9 cellular contexts compared by ENCODE assay signal in the genomic region with DNA sequence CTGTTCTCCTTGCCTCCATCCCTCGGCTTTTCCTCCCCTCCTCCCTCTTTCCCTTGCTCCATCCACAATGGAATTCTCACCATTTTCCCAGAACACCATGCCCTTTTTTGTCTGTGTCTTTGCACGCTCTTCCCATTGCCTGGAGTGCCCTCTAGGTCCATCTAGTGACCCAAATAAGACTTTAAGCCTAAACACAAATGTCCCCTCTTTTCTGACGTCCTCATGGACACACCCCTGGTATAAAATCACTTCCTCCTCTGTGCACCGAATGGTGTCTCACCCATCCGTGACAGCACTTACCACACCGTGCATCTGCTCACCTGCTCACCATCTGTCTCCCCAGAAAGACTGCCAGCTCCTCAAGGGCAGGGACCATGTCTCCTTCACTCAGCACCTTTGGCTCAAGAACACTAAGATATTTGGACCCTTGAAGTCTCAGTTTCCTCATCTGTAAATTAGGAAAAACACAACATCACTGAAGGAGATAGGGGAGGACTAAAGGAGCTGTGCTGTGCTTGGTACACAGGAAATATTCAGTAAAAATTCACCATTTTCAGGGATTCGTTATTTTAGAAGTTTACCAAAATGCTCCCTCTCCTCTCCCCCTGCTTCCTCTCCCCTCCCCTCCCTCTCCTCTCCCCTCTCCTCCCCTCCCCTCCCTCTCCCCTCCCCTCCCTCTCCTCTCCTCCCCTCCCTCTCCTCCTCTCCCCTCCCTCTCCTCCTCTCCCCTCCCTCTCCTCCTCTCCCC. TPM values are rescaled to one million over a fixed set of nuclear protein-coding genes. Genes with fewer than 3 reads are reported as not detected.
A peak's percentile ranks its signal among the peaks of the same experiment; 100 is the strongest.
DNase-seq lines count a peak whose midpoint lies in the region; ATAC-seq, FAIRE-seq and TF ChIP-seq lines count a peak whose summit lies in the region.
"Had no signal": no experiment of that assay in that cellular context is flagged by ENCODE, and none has a peak within 500 bp of the region (broad histone marks: within the 10 kb centered on the region; RNA-seq: fewer than 3 reads in every experiment).

No MANE protein-coding gene starts in this region.

- no peaks in the 10 kb centered on the region for H3F3A ChIP-seq in smooth muscle cell (ENCODE audit: low read depth)

- DNase-seq in AG10803 (ENCODE audit: low read depth) = peak; percentile 89
- peak; percentile 47 for DNase-seq in OCI-M1 (lab: John Stamatoyannopoulos, UW)
- peak; percentile 45 for DNase-seq in foreskin melanocyte
- DNase-seq in H54 (ENCODE audit: insufficient read length, low spot score) = no peak
- DNase-seq in activated CD8-positive, alpha-beta memory T cell treated with anti-CD3 and anti-CD28 coated beads for 24 hours = no peak
- no peak for DNase-seq in smooth muscle cell (lab: John Stamatoyannopoulos, UW; ENCODE audit: unreplicated experiment)
- DNase-seq in GF-D8 (lab: John Stamatoyannopoulos, UW) = no peak

- H3K9ac ChIP-seq in smooth muscle cell (ENCODE audit: low read depth) = no peak overlapping the region

- no peaks in the 10 kb centered on the region for H3K9me3 ChIP-seq in smooth muscle cell (replicated peaks; ENCODE audit: low read depth)

- ATAC-seq in GM21576 (IDR thresholded peaks at IDR 0.05; ENCODE audit: unreplicated experiment) = peak; percentile 58

- no peaks in the 10 kb centered on the region for H4K20me1 ChIP-seq in smooth muscle cell (ENCODE audit: low read depth)

- H2AFZ ChIP-seq in smooth muscle cell (ENCODE audit: low read depth) = no peak overlapping the region

- no peaks in the 10 kb centered on the region for H3K36me3 ChIP-seq in smooth muscle cell (ENCODE audit: low read depth)

- H3K79me2 ChIP-seq in smooth muscle cell (ENCODE audit: low read depth) = no peaks in the 10 kb centered on the region

- TF ChIP-seq POLR2A in H54 (IDR thresholded peaks at IDR 0.05; ENCODE audit: low read depth, low read length) = no peak

- 48% methylated on average over 7 of the region's 7 CpGs for WGBS in smooth muscle cell (ENCODE audit: low lambda C conversion rate)

- H3K4me3 ChIP-seq in AG10803 (ENCODE audit: low read length) (no peak overlapping the region), smooth muscle cell (no peak overlapping the region)

- no peak overlapping the region for H3K27ac ChIP-seq in smooth muscle cell (ENCODE audit: low read depth)

- no peaks in the 10 kb centered on the region for H3K27me3 ChIP-seq in smooth muscle cell (ENCODE audit: low read depth)

- H3K4me1 ChIP-seq in smooth muscle cell (ENCODE audit: low read depth) = no peaks in the 10 kb centered on the region

- no peak overlapping the region for H3K4me2 ChIP-seq in smooth muscle cell

- FAIRE-seq in H54 (lab: Jason Lieb, UNC) = no peak

- TF ChIP-seq CTCF in AG10803 (conservative IDR thresholded peaks at IDR 0.05; ENCODE audit: low read length) = peak; percentile 64
- TF ChIP-seq CTCF in smooth muscle cell (IDR thresholded peaks at IDR 0.05; ENCODE audit: borderline replicate concordance, insufficient read depth, poor library complexity, severe bottlenecking) = no peak

RNA-seq across cellular contexts. Expression of gene CPT2, which starts 23.7 kb away (rescaled TPM):
- total RNA-seq in smooth muscle cell = 13.1 and 15.7 TPM in 2 replicates
- polyA plus RNA-seq in smooth muscle cell = 13.3 and 18.1 TPM in 2 replicates

RNA-seq across cellular contexts. Expression of gene SLC1A7, which starts 30.5 kb away (rescaled TPM):
- total RNA-seq in smooth muscle cell = not detected in 2 replicates
- 0.05 and 0.53 TPM in 2 replicates for polyA plus RNA-seq in smooth muscle cell
- total RNA-seq: pulmonary artery endothelial cell had no signal

RNA-seq across cellular contexts. Expression of gene CZIB, which starts 47.5 kb away (rescaled TPM):
- total RNA-seq in smooth muscle cell = 39.3 and 49.4 TPM in 2 replicates
- polyA plus RNA-seq in smooth muscle cell = 45.8 and 47.9 TPM in 2 replicates

Comparison
In these comparisons a context has a peak if more than half of its experiments do, and no peak if none do; other contexts are left out.
1. DNase-seq: peak in AG10803 (single experiment), OCI-M1 (single experiment) and foreskin melanocyte (single experiment); none in H54 (single experiment), activated CD8-positive, alpha-beta memory T cell treated with anti-CD3 and anti-CD28 coated beads for 24 hours (single experiment), smooth muscle cell (single experiment) and GF-D8 (single experiment).